ENCODE assay signal across 22 cellular contexts in the genomic region with DNA sequence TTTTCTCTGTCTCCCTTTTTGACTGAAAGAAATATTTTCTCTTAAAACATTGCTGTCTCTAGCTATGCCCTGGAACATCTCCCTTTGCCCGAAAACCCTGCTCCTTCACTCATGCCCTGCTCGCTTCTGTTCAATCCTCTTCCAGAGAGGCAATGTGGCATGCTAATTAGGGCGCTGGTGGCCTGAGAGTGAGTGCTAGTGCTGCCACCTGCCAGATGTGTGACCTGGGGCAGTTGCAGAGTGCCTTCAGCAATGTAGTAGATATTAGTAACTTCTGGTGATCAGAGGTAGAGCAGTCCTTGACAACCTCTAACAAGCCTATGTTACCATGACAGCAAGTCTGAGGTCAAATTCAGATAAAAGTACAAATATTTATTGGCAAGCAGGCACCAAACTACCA.
DNase-seq lines count a peak whose midpoint lies in the region; ATAC-seq and TF ChIP-seq lines count a peak whose summit lies in the region.
"Had no signal": no experiment of that assay in that cellular context is flagged by ENCODE, and none has a peak within 500 bp of the region (broad histone marks: within the 10 kb centered on the region; RNA-seq: fewer than 3 reads in every experiment).

No MANE protein-coding gene starts in this region.

- no peaks in the 10 kb centered on the region for H3K79me2 ChIP-seq in SK-N-SH (ENCODE audit: insufficient read depth)

- POLR2A ChIA-PET in SK-N-SH (lab: Yijun Ruan, JAX): no interaction called here

- peaks cover 7% of the 10 kb centered on the region for H3K27me3 Mint-ChIP-seq in glutamatergic neuron (ENCODE audit: unreplicated experiment)
- H3K27me3 Mint-ChIP-seq: CD4-positive, CD25-positive, alpha-beta regulatory T cell had no signal

- no peaks in the 10 kb centered on the region for H3K36me3 Mint-ChIP-seq in glutamatergic neuron (ENCODE audit: unreplicated experiment)
- H3K36me3 Mint-ChIP-seq: CD4-positive, CD25-positive, alpha-beta regulatory T cell had no signal

- H3K4me1 Mint-ChIP-seq in glutamatergic neuron (ENCODE audit: low read depth, unreplicated experiment): peaks cover 30% of the 10 kb centered on the region
- H3K4me1 Mint-ChIP-seq: CD4-positive, CD25-positive, alpha-beta regulatory T cell had no signal

- no peak overlapping the region for H3K9ac ChIP-seq in SK-N-SH

- no peaks in the 10 kb centered on the region for H3K9me3 ChIP-seq in SK-N-SH
- H3K9me3 ChIP-seq: A549, MG63 had no signal

- peaks cover 2 to 11% of the 10 kb centered on the region in 2 experiments; a peak in 2 of 4 replicates for H3K4me1 ChIP-seq in SK-N-SH (ENCODE audit: control insufficient read depth in 1 of 2, insufficient read depth in 2 of 2, low read depth in 1 of 2, low read length in 1 of 2)

- H3K27ac ChIP-seq in SK-N-SH (ENCODE audit: low read depth in 2 of 2, low read length in 1 of 2) (no peak overlapping the region), angular gyrus (ENCODE audit: low read depth, low read length) (peak overlapping the region; percentile 56), temporal lobe (ENCODE audit: low read depth, low read length) (peak overlapping the region; percentile 51)
- H3K27ac ChIP-seq: HL-60 had no signal

- H3K4me3 Mint-ChIP-seq in glutamatergic neuron (ENCODE audit: unreplicated experiment): peak overlapping the region; percentile 19
- H3K4me3 Mint-ChIP-seq: CD4-positive, CD25-positive, alpha-beta regulatory T cell; HFFc6 had no signal

- H3K9me2 ChIP-seq in SK-N-SH: no peaks in the 10 kb centered on the region

- CTCF ChIA-PET in SK-N-SH (lab: Yijun Ruan, JAX): interaction anchor here (0.7 to 2.1 kb wide), 4 partner anchors 11 to 285 kb away, joined by 3 to 6 read pairs (median 4); no protein-coding TSS in a partner anchor

- ATAC-seq in SK-N-SH treated with all-trans-retinoic acid at 6 μM for 48 hours: no peak
- ATAC-seq in activated CD4-positive, CD25-positive, alpha-beta regulatory T cell treated with anti-CD3 and anti-CD28 coated beads, Interleukin-2, amount 50 U/mL, for 24 hours: no peak
- ATAC-seq in HG03095 (IDR thresholded peaks at IDR 0.05; ENCODE audit: unreplicated experiment): no peak
- ATAC-seq in GM21528 (IDR thresholded peaks at IDR 0.05; ENCODE audit: low FRiP score, unreplicated experiment): no peak

- peaks cover 5% of the 10 kb centered on the region for H3K9me3 Mint-ChIP-seq in glutamatergic neuron (ENCODE audit: unreplicated experiment)
- H3K9me3 Mint-ChIP-seq: HFFc6 had no signal

- H3K4me3 ChIP-seq in SK-N-SH (ENCODE audit: low read depth in 2 of 2, low read length in 1 of 2): no peak overlapping the region
- H3K4me3 ChIP-seq: A549, MG63 had no signal

- no peak for TF ChIP-seq EP300 in SK-N-SH (IDR thresholded peaks at IDR 0.05; ENCODE audit: borderline replicate concordance in 1 of 2, low read depth in 1 of 2, low read length in 1 of 2)

- no peaks in the 10 kb centered on the region for H3K27me3 ChIP-seq in SK-N-SH (ENCODE audit: insufficient read depth)
- H3K27me3 ChIP-seq: MG63 had no signal

- H3K4me2 ChIP-seq in SK-N-SH: no peak overlapping the region
- H3K4me2 ChIP-seq: A549 had no signal

- no peak overlapping the region for H3K27ac Mint-ChIP-seq in glutamatergic neuron (ENCODE audit: unreplicated experiment)
- H3K27ac Mint-ChIP-seq: CD4-positive, CD25-positive, alpha-beta regulatory T cell; HFFc6 had no signal

- TF ChIP-seq CTCF in SK-N-SH (IDR thresholded peaks at IDR 0.05) (no peak), glutamatergic neuron (IDR thresholded peaks at IDR 0.05; ENCODE audit: partially characterized antibody, unreplicated experiment) (no peak)

- H4K20me1 ChIP-seq in SK-N-SH (ENCODE audit: insufficient read depth): no peaks in the 10 kb centered on the region

- TF ChIP-seq RAD21 in SK-N-SH (IDR thresholded peaks at IDR 0.05; ENCODE audit: low read length): no peak

- H3F3A ChIP-seq in SK-N-SH (replicated peaks; ENCODE audit: insufficient read depth): no peaks in the 10 kb centered on the region

- 76% methylated on average over 3 of the region's 3 CpGs for WGBS in SK-N-SH (ENCODE audit: low lambda C conversion rate)

- DNase-seq in SK-N-SH: peak; percentile 22
- no peak for DNase-seq in glutamatergic neuron
- DNase-seq: Calu3; CD4-positive, CD25-positive, alpha-beta regulatory T cell; GOT3; HFFc6; KG1; MG63; NCI-H1105 treated with DMSO at 0.1 percent for 48 hours; NCI-H187 treated with DMSO at 0.1 percent for 48 hours; NCI-H510A; NK-92 treated with Interleukin-12 subunit alpha and Interleukin-12 subunit beta, amount 100 ng/mL, for 24 hours; OCI-M1; RPMI8226 had no signal

- H2AFZ ChIP-seq in SK-N-SH (ENCODE audit: low read depth): no peak overlapping the region

- no peaks in the 10 kb centered on the region for H3K36me3 ChIP-seq in SK-N-SH (replicated peaks in 1 of 2; ENCODE audit: control insufficient read depth in 1 of 2, insufficient read depth in 2 of 2, low read length in 1 of 2)
- H3K36me3 ChIP-seq: MG63 had no signal

TF ChIP-seq in SK-N-SH, 30 proteins besides CTCF, POLR2A, EP300 and RAD21 (continues in another document):
- TF ChIP-seq, protein P1, sequence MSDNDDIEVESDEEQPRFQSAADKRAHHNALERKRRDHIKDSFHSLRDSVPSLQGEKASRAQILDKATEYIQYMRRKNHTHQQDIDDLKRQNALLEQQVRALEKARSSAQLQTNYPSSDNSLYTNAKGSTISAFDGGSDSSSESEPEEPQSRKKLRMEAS (IDR thresholded peaks at IDR 0.05; ENCODE audit: low read depth): no peak
- TF ChIP-seq, protein P2, sequence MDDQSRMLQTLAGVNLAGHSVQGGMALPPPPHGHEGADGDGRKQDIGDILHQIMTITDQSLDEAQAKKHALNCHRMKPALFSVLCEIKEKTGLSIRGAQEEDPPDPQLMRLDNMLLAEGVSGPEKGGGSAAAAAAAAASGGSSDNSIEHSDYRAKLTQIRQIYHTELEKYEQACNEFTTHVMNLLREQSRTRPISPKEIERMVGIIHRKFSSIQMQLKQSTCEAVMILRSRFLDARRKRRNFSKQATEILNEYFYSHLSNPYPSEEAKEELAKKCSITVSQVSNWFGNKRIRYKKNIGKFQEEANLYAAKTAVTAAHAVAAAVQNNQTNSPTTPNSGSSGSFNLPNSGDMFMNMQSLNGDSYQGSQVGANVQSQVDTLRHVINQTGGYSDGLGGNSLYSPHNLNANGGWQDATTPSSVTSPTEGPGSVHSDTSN (IDR thresholded peaks at IDR 0.05): no peak
- TF ChIP-seq, protein P3, sequence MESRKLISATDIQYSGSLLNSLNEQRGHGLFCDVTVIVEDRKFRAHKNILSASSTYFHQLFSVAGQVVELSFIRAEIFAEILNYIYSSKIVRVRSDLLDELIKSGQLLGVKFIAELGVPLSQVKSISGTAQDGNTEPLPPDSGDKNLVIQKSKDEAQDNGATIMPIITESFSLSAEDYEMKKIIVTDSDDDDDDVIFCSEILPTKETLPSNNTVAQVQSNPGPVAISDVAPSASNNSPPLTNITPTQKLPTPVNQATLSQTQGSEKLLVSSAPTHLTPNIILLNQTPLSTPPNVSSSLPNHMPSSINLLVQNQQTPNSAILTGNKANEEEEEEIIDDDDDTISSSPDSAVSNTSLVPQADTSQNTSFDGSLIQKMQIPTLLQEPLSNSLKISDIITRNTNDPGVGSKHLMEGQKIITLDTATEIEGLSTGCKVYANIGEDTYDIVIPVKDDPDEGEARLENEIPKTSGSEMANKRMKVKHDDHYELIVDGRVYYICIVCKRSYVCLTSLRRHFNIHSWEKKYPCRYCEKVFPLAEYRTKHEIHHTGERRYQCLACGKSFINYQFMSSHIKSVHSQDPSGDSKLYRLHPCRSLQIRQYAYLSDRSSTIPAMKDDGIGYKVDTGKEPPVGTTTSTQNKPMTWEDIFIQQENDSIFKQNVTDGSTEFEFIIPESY (IDR thresholded peaks at IDR 0.05; ENCODE audit: borderline replicate concordance, low read depth): no peak
- TF ChIP-seq ELF1 (IDR thresholded peaks at IDR 0.05): no peak

TF ChIP-seq in SK-N-SH treated with all-trans-retinoic acid at 6 μM for 48 hours, 23 proteins besides CTCF, POLR2A, EP300 and RAD21 (continues in another document):
- TF ChIP-seq ZFP30 (CRISPR knock-in tag; IDR thresholded peaks at IDR 0.05) (no peak), ZFP3 (CRISPR knock-in tag; IDR thresholded peaks at IDR 0.05) (no peak), ISL1 (CRISPR knock-in tag; IDR thresholded peaks at IDR 0.05) (no peak), PPARA (CRISPR knock-in tag; IDR thresholded peaks at IDR 0.05; ENCODE audit: borderline replicate concordance) (no peak), ZNF8 (CRISPR knock-in tag; IDR thresholded peaks at IDR 0.05) (no peak)
- TF ChIP-seq, protein P4, sequence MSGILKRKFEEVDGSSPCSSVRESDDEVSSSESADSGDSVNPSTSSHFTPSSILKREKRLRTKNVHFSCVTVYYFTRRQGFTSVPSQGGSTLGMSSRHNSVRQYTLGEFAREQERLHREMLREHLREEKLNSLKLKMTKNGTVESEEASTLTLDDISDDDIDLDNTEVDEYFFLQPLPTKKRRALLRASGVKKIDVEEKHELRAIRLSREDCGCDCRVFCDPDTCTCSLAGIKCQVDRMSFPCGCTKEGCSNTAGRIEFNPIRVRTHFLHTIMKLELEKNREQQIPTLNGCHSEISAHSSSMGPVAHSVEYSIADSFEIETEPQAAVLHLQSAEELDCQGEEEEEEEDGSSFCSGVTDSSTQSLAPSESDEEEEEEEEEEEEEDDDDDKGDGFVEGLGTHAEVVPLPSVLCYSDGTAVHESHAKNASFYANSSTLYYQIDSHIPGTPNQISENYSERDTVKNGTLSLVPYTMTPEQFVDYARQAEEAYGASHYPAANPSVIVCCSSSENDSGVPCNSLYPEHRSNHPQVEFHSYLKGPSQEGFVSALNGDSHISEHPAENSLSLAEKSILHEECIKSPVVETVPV (CRISPR knock-in tag; IDR thresholded peaks at IDR 0.05): no peak

Comparison
In these comparisons a context has a peak if more than half of its experiments do, and no peak if none do; other contexts are left out.
1. H3K27ac ChIP-seq: peak in angular gyrus (single experiment) and temporal lobe (single experiment); none in SK-N-SH (0 of 2).